ENCODE assay signal across 1 cellular context in genomic region chr1:77068013-77068412, GRCh38.
TF ChIP-seq lines count a peak whose summit lies in the region.

No MANE protein-coding gene starts in this region.

TF ChIP-seq in H1, 55 proteins besides CTCF, POLR2A, EP300 and RAD21:
- TF ChIP-seq CHD7 (IDR thresholded peaks at IDR 0.05; ENCODE audit: insufficient replicate concordance, low read length) (no peak), TEAD4 (IDR thresholded peaks at IDR 0.05; ENCODE audit: low read depth, low read length) (no peak), SRF (IDR thresholded peaks at IDR 0.05; ENCODE audit: low read depth, low read length) (no peak), MAX (IDR thresholded peaks at IDR 0.05) (no peak), RXRA (IDR thresholded peaks at IDR 0.05; ENCODE audit: insufficient read depth, low read depth, low read length) (no peak)
